In the genomic region with DNA sequence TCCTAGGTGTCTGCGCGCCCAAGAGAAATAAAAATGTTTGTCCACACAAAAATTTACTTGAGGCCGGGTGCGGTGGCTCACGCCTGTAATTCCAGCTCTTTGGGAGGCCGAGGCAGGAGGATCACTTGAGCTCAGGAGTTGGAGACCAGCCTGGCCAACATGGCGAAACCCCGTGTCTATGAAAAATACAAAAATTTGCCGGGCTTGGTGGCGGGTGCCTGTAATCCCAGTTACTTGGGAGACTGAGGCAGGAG, we compare ENCODE assay signal across 7 cellular contexts. TPM values are rescaled to one million over a fixed set of nuclear protein-coding genes. Genes with fewer than 3 reads are reported as not detected.
"Had no signal": no experiment of that assay in that cellular context is flagged by ENCODE, and none has a peak within 500 bp of the region (broad histone marks: within the 10 kb centered on the region; RNA-seq: fewer than 3 reads in every experiment).

No MANE protein-coding gene starts in this region.

RNA-seq across cellular contexts. Expression of gene LITAFD, which starts 12.2 kb away (rescaled TPM):
- total RNA-seq: activated CD4-positive, alpha-beta memory T cell treated with anti-CD3 and anti-CD28 coated beads for 36 hours; dermis blood vessel endothelial cell; fibroblast of villous mesenchyme; lower lobe of right lung; ovary; thoracic aorta; vagina had no signal
- polyA plus RNA-seq: ovary had no signal
